Comparison of ENCODE assay signal across 18 cellular contexts in the genomic region with DNA sequence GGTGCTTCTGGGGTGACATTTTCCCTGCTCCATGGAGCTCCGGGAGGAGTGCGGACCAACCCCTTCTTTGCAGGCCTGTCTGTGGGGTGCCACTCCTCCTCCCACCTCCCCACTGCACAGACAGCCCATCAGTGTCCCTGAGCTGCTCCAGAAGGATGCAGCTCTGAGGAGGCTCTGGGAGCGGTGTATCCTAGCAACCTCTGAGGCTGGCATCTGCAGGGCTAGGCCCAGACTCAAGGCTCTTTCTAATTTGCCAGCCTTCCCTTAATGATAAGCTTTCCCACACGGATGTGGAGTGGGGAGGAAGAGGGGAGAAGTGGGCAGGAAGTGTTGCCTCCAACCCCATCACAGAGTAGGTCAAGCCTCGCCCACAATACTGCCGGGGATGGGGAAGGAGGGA. TPM values are rescaled to one million over a fixed set of nuclear protein-coding genes. Genes with fewer than 3 reads are reported as not detected.
DNase-seq lines count a peak whose midpoint lies in the region; ATAC-seq lines count a peak whose summit lies in the region.
"Had no signal": no experiment of that assay in that cellular context is flagged by ENCODE, and none has a peak within 500 bp of the region (broad histone marks: within the 10 kb centered on the region; RNA-seq: fewer than 3 reads in every experiment).

No MANE protein-coding gene starts in this region.

- peak; percentile 56 to 79 for DNase-seq in NCI-H524 (lab: John Stamatoyannopoulos, UW)
- no peak for DNase-seq in NCI-H524 treated with DMSO at 0.1 percent for 48 hours (lab: John Stamatoyannopoulos, UW)
- peak; percentile 37 for DNase-seq in UCSD-AML1 (lab: John Stamatoyannopoulos, UW; ENCODE audit: unreplicated experiment)
- DNase-seq in head of caudate nucleus, result peak in 30 of 42 donors; percentile 18 to 84 (median 52)
- no peak for DNase-seq in middle frontal gyrus (ENCODE audit: extremely low spot score, low spot score)
- DNase-seq in NCI-H1436 (lab: John Stamatoyannopoulos, UW), result no peak
- DNase-seq: C1 segment of cervical spinal cord, DMS53, H7, KG1, NCI-H1105, NCI-H1930, NCI-H345, NCI-H82, SIG-M5 had no signal

- peak overlapping the region; percentile 95 for H3K27ac ChIP-seq in temporal lobe (ENCODE audit: low read depth, low read length)

- ATAC-seq in HG03108 (IDR thresholded peaks at IDR 0.05; ENCODE audit: unreplicated experiment), result no peak
- ATAC-seq: GM12878 had no signal

- intact Hi-C loops in head of caudate nucleus (cut with DNase I), result loop anchor here (10.0 kb wide), 1 partner anchor 98 kb away; no protein-coding TSS in a partner anchor

RNA-seq across cellular contexts. Expression of gene CALM1, which starts 59.7 kb away (rescaled TPM):
- total RNA-seq in temporal lobe, result 848 TPM

Comparison
In these comparisons a context has a peak if more than half of its experiments do, and no peak if none do; other contexts are left out.
1. DNase-seq: peak in NCI-H524 (2 of 2), UCSD-AML1 (single experiment) and head of caudate nucleus (30 of 42); none in NCI-H524 treated with DMSO at 0.1 percent for 48 hours (single experiment), middle frontal gyrus (single experiment) and NCI-H1436 (single experiment).